In the genomic region with DNA sequence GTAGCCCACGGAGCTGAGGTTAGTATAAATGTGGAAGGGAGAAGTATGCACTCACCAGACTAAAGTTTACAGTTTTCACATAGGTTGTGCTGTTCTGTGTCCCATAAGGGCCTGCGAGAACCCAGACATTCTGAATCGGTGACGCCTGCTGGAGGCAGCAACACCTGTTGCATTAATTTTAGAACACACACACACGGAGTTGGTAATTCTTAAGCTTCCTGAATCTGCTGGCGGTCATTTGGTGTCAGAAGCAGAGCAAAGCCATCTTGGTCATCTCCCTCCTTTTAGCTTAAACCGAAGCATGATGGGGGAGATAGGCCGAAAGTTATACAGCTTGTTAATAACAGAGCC, we compare ENCODE assay signal across 1 cellular context.
TF ChIP-seq lines count a peak whose summit lies in the region.

No MANE protein-coding gene starts in this region.

TF ChIP-seq in GM12878, 131 proteins besides CTCF, POLR2A, EP300 and RAD21:
- TF ChIP-seq FOS (IDR thresholded peaks at IDR 0.05; ENCODE audit: borderline replicate concordance, extremely low read depth, insufficient read length) (no peak), MEF2A (IDR thresholded peaks at IDR 0.05; ENCODE audit: insufficient read depth, low read depth, low read length) (no peak), LARP7 (IDR thresholded peaks at IDR 0.05) (peak; percentile 28; the same call in 1 of the 2 replicates), YY1 (IDR thresholded peaks at IDR 0.05; ENCODE audit: low read depth, low read length) (peak; percentile 57; the same call in 1 of the 2 replicates), RUNX3 (IDR thresholded peaks at IDR 0.05; ENCODE audit: low read length) (0 out of 2 replicates have a peak, but pooled peaks have one; percentile 14), IRF4 (IDR thresholded peaks at IDR 0.05; ENCODE audit: low read depth, low read length) (no peak), MTA2 (IDR thresholded peaks at IDR 0.05; ENCODE audit: low read depth) (no peak), MTA3 (IDR thresholded peaks at IDR 0.05; ENCODE audit: borderline replicate concordance, low read length) (no peak)
